27 cellular contexts compared by ENCODE assay signal in the genomic region with DNA sequence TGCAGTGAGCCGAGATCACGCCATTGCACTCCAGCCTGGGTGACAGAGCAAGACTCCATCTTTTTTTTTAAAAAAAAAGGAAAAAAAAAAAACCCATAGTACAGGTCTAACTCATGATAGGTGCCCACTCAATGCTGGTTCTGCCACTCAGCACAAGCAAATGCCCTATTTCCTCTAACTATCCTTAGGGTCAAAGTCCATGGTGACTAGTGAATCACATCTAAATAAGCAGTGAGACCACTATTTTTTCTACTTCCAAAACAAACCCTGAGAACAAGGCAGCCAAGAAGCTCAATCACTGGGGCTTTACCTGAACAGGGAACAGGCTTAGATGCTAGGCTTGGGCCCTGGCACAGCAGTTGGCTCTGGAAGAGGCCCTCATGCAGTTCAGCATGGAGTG.
"Had no signal": no experiment of that assay in that cellular context is flagged by ENCODE, and none has a peak within 500 bp of the region (broad histone marks: within the 10 kb centered on the region; RNA-seq: fewer than 3 reads in every experiment).

No MANE protein-coding gene starts in this region.

- H3K27me3 ChIP-seq: body of pancreas, cardiac muscle cell, esophagus squamous epithelium, gastroesophageal sphincter, neutrophil, pancreas, stomach, suprapubic skin, tibial nerve had no signal

- H3K27ac Mint-ChIP-seq: activated naive CD4-positive, alpha-beta T cell treated with anti-CD3 and anti-CD28 coated beads, Interleukin-2, amount 10 ng/mL, durations not matched to agents 7 days and 5 days; endodermal cell; natural killer cell; T-cell; T-helper 2 cell treated with Interferon-gamma antibody and Interleukin-4, amounts not matched to agents 5 μg/mL and 100 μg/mL, for 36 hours had no signal

- H3K27me3 Mint-ChIP-seq: activated naive CD4-positive, alpha-beta T cell treated with anti-CD3 and anti-CD28 coated beads, Interleukin-2, amount 10 ng/mL, durations not matched to agents 7 days and 5 days; T-cell had no signal

- H3K9me3 Mint-ChIP-seq: activated naive CD4-positive, alpha-beta T cell treated with anti-CD3 and anti-CD28 coated beads, Interleukin-2, amount 10 ng/mL, durations not matched to agents 7 days and 5 days; endodermal cell; natural killer cell; T-cell; T-helper 2 cell treated with Interferon-gamma antibody and Interleukin-4, amounts not matched to agents 5 μg/mL and 100 μg/mL, for 36 hours had no signal

- H3K9me3 ChIP-seq: body of pancreas, esophagus squamous epithelium, gastroesophageal sphincter, neutrophil, pancreas, psoas muscle, stomach, suprapubic skin, tibial nerve had no signal

- FAIRE-seq: pancreas, TTC549 had no signal

- ATAC-seq: body of pancreas, gastroesophageal sphincter, left ventricle myocardium superior, natural killer cell, pancreas, psoas muscle, right cardiac atrium, T-cell had no signal

- H3K4me3 ChIP-seq: body of pancreas, cardiac muscle cell, esophagus squamous epithelium, gastroesophageal sphincter, pancreas, psoas muscle, stomach, suprapubic skin, tibial nerve had no signal

- H3K27ac ChIP-seq: body of pancreas, cardiac muscle cell, esophagus squamous epithelium, gastroesophageal sphincter, neutrophil, pancreas, stomach, suprapubic skin, tibial nerve, WERI-Rb-1 had no signal

- H3K4me3 Mint-ChIP-seq: activated naive CD4-positive, alpha-beta T cell treated with anti-CD3 and anti-CD28 coated beads, Interleukin-2, amount 10 ng/mL, durations not matched to agents 7 days and 5 days; endodermal cell; natural killer cell; T-cell; T-helper 2 cell treated with Interferon-gamma antibody and Interleukin-4, amounts not matched to agents 5 μg/mL and 100 μg/mL, for 36 hours had no signal

- DNase-seq: activated CD4-positive, alpha-beta T cell treated with anti-CD3 and anti-CD28 coated beads, Interleukin-2, amount 50 U/mL, for 1 hour; activated CD4-positive, CD25-positive, alpha-beta regulatory T cell treated with anti-CD3 and anti-CD28 coated beads, Interleukin-2, amount 50 U/mL, for 72 hours; activated naive CD4-positive, alpha-beta T cell treated with anti-CD3 and anti-CD28 coated beads, Interleukin-2, amount 10 ng/mL, durations not matched to agents 7 days and 5 days; anterior cingulate cortex; body of pancreas; cortex of kidney; endodermal cell; esophagus squamous epithelium; head of caudate nucleus; hypothalamus; left ventricle myocardium superior; midbrain; natural killer cell; pancreas; psoas muscle; right cardiac atrium; stimulated activated CD4-positive, alpha-beta T cell treated with anti-CD3 and anti-CD28 coated beads, Interleukin-12 subunit alpha, Interleukin-12 subunit beta, amount 100 ng/mL, for 4 hours; stomach; T-cell; WERI-Rb-1 had no signal
